In the genomic region with DNA sequence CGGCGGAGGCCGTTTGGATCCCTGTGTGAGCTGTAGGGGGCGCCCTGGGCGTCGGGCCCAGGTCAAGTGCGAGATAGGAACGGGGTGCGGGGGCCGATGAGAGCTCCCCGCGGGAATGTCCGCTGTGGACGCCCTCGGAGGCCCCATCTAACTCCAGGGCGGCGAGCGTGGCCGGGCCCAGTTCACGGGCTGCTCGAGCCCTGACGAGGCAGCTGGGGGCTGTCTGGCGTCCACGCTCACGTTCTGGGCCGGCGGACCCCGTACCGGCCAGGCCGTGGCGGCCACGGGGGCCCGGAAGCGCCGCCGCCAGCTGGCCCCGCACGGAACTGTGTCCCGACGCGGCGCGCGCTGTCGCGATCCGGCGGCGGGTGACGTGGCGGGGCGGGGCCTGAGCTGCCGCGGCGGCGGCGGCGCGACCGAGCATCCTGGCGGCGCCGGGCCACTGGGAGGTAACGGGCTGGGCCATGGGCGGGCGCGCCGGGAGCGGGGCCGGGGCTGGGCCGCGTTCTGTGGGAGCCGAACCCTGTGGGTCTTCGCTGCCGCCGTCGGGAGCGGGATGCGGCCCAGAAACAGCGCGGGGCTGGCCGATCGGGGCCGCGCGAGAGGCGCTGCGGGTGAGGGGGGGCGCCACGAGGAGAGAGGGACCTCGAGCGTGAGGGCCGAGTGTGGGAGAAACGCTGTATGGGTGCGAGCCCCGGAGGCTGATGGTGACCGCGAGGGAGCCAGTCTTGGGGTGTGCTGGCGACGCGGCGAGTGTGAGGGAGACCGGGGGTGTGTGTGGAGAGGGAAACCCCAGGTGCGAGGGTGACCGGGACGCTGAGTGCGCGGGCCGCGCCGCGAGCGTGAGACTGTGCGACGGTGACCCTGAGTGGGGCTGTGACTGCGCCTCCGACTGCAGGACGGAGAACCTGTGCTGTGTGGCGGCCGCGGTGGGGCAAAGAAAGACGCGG, we compare ENCODE assay signal across 1 cellular context.
TF ChIP-seq lines count a peak whose summit lies in the region.

A gene (plus strand): TSS at position 399 of the 950 bp plus-strand sequence. CDS start 10,201 bp downstream, outside the sequence.

TF ChIP-seq in HepG2, 621 proteins besides CTCF, POLR2A, EP300 and RAD21 (continued from another document and continues in another):
- TF ChIP-seq AHR (CRISPR knock-in tag; IDR thresholded peaks at IDR 0.05) (peak; percentile 27; the same call in 1 of the 2 replicates), ZEB1 (IDR thresholded peaks at IDR 0.05; ENCODE audit: insufficient replicate concordance, low read depth) (no peak), ZNF839 (CRISPR knock-in tag; IDR thresholded peaks at IDR 0.05; ENCODE audit: borderline replicate concordance) (no peak), ZC3H4 (CRISPR knock-in tag; IDR thresholded peaks at IDR 0.05; ENCODE audit: borderline replicate concordance) (peak; percentile 97), FOSL1 (CRISPR knock-in tag; IDR thresholded peaks at IDR 0.05; ENCODE audit: borderline replicate concordance) (no peak), ZNF441 (CRISPR knock-in tag; IDR thresholded peaks at IDR 0.05; ENCODE audit: borderline replicate concordance) (no peak), ZNF816 (CRISPR knock-in tag; IDR thresholded peaks at IDR 0.05; ENCODE audit: borderline replicate concordance) (no peak), SRSF4 (IDR thresholded peaks at IDR 0.05; ENCODE audit: low read depth, low read length, poor library complexity, severe bottlenecking) (no peak), ZNF451 (CRISPR knock-in tag; IDR thresholded peaks at IDR 0.05) (0 out of 2 replicates have a peak, but pooled peaks have one; percentile 46), ZNF235 (CRISPR knock-in tag; IDR thresholded peaks at IDR 0.05; ENCODE audit: borderline replicate concordance) (peak; percentile 83), CC2D1A (CRISPR knock-in tag; IDR thresholded peaks at IDR 0.05) (no peak), SAP130 (CRISPR knock-in tag; IDR thresholded peaks at IDR 0.05; ENCODE audit: low read depth) (peak; percentile 45; the same call in 1 of the 2 replicates), ADNP (CRISPR knock-in tag; IDR thresholded peaks at IDR 0.05) (peak; percentile 41; the same call in 1 of the 2 replicates), SATB2 (CRISPR knock-in tag; IDR thresholded peaks at IDR 0.05) (peak; percentile 26; the same call in 1 of the 2 replicates), RELA (CRISPR knock-in tag; IDR thresholded peaks at IDR 0.05) (no peak), ZNF567 (CRISPR knock-in tag; IDR thresholded peaks at IDR 0.05; ENCODE audit: borderline replicate concordance) (peak; percentile 54), ZBTB7B (CRISPR knock-in tag; IDR thresholded peaks at IDR 0.05) (peak; percentile 49), ZNF430 (CRISPR knock-in tag; IDR thresholded peaks at IDR 0.05) (no peak; the same call in 1 of the 2 replicates), ATRX (CRISPR knock-in tag; IDR thresholded peaks at IDR 0.05; ENCODE audit: borderline replicate concordance) (no peak), ZSCAN22 (CRISPR knock-in tag; IDR thresholded peaks at IDR 0.05) (no peak), CEBPG (CRISPR knock-in tag; IDR thresholded peaks at IDR 0.05) (no peak), ZNF629 (CRISPR knock-in tag; conservative IDR thresholded peaks at IDR 0.05) (no peak; the same call in 1 of the 2 replicates), RFX5 (IDR thresholded peaks at IDR 0.05; ENCODE audit: low read depth, low read length) (no peak), ZNF550 (CRISPR knock-in tag; IDR thresholded peaks at IDR 0.05; ENCODE audit: borderline replicate concordance) (0 out of 2 replicates have a peak, but pooled peaks have one; percentile 50), MAFG (CRISPR knock-in tag; IDR thresholded peaks at IDR 0.05) (no peak), PCBP2 (optimal IDR thresholded peaks at IDR 0.05; ENCODE audit: low read depth, low read length, poor library complexity, severe bottlenecking) (no peak), ZNF367 (CRISPR knock-in tag; IDR thresholded peaks at IDR 0.05; ENCODE audit: borderline replicate concordance) (0 out of 2 replicates have a peak, but pooled peaks have one; percentile 27), SPEN (CRISPR knock-in tag; IDR thresholded peaks at IDR 0.05; ENCODE audit: low read depth) (no peak; the same call in none of the 2 replicates), ZFYVE20 (CRISPR knock-in tag; IDR thresholded peaks at IDR 0.05; ENCODE audit: borderline replicate concordance, low read depth) (0 out of 2 replicates have a peak, but pooled peaks have one; percentile 82), DR1 (CRISPR knock-in tag; IDR thresholded peaks at IDR 0.05) (peak; percentile 32; the same call in 1 of the 2 replicates), NONO (IDR thresholded peaks at IDR 0.05) (no peak), NONO (CRISPR knock-in tag; conservative IDR thresholded peaks at IDR 0.05) (peak; percentile 50; the same call in 1 of the 2 replicates), CHCHD3 (CRISPR knock-in tag; IDR thresholded peaks at IDR 0.05) (no peak), U2AF1 (optimal IDR thresholded peaks at IDR 0.05; ENCODE audit: low read depth, low read length) (no peak), HMG20B (CRISPR knock-in tag; conservative IDR thresholded peaks at IDR 0.05) (no peak)
- TF ChIP-seq, protein P1, sequence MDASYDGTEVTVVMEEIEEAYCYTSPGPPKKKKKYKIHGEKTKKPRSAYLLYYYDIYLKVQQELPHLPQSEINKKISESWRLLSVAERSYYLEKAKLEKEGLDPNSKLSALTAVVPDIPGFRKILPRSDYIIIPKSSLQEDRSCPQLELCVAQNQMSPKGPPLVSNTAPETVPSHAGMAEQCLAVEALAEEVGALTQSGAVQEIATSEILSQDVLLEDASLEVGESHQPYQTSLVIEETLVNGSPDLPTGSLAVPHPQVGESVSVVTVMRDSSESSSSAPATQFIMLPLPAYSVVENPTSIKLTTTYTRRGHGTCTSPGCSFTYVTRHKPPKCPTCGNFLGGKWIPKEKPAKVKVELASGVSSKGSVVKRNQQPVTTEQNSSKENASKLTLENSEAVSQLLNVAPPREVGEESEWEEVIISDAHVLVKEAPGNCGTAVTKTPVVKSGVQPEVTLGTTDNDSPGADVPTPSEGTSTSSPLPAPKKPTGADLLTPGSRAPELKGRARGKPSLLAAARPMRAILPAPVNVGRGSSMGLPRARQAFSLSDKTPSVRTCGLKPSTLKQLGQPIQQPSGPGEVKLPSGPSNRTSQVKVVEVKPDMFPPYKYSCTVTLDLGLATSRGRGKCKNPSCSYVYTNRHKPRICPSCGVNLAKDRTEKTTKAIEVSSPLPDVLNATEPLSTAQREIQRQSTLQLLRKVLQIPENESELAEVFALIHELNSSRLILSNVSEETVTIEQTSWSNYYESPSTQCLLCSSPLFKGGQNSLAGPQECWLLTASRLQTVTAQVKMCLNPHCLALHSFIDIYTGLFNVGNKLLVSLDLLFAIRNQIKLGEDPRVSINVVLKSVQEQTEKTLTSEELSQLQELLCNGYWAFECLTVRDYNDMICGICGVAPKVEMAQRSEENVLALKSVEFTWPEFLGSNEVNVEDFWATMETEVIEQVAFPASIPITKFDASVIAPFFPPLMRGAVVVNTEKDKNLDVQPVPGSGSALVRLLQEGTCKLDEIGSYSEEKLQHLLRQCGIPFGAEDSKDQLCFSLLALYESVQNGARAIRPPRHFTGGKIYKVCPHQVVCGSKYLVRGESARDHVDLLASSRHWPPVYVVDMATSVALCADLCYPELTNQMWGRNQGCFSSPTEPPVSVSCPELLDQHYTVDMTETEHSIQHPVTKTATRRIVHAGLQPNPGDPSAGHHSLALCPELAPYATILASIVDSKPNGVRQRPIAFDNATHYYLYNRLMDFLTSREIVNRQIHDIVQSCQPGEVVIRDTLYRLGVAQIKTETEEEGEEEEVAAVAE (CRISPR knock-in tag; IDR thresholded peaks at IDR 0.05; ENCODE audit: borderline replicate concordance): no peak
- TF ChIP-seq, protein P2, sequence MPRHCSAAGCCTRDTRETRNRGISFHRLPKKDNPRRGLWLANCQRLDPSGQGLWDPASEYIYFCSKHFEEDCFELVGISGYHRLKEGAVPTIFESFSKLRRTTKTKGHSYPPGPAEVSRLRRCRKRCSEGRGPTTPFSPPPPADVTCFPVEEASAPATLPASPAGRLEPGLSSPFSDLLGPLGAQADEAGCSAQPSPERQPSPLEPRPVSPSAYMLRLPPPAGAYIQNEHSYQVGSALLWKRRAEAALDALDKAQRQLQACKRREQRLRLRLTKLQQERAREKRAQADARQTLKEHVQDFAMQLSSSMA (CRISPR knock-in tag; IDR thresholded peaks at IDR 0.05): no peak
- TF ChIP-seq, protein P3, sequence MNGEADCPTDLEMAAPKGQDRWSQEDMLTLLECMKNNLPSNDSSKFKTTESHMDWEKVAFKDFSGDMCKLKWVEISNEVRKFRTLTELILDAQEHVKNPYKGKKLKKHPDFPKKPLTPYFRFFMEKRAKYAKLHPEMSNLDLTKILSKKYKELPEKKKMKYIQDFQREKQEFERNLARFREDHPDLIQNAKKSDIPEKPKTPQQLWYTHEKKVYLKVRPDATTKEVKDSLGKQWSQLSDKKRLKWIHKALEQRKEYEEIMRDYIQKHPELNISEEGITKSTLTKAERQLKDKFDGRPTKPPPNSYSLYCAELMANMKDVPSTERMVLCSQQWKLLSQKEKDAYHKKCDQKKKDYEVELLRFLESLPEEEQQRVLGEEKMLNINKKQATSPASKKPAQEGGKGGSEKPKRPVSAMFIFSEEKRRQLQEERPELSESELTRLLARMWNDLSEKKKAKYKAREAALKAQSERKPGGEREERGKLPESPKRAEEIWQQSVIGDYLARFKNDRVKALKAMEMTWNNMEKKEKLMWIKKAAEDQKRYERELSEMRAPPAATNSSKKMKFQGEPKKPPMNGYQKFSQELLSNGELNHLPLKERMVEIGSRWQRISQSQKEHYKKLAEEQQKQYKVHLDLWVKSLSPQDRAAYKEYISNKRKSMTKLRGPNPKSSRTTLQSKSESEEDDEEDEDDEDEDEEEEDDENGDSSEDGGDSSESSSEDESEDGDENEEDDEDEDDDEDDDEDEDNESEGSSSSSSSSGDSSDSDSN (CRISPR knock-in tag; IDR thresholded peaks at IDR 0.05): peak; percentile 34; the same call in 1 of the 2 replicates
- TF ChIP-seq, protein P4, sequence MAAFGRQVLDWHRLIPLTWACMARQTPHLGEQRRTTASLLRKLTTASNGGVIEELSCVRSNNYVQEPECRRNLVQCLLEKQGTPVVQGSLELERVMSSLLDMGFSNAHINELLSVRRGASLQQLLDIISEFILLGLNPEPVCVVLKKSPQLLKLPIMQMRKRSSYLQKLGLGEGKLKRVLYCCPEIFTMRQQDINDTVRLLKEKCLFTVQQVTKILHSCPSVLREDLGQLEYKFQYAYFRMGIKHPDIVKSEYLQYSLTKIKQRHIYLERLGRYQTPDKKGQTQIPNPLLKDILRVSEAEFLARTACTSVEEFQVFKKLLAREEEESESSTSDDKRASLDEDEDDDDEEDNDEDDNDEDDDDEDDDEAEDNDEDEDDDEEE (CRISPR knock-in tag; IDR thresholded peaks at IDR 0.05): peak; percentile 23; the same call in 1 of the 2 replicates
- TF ChIP-seq, protein P5, sequence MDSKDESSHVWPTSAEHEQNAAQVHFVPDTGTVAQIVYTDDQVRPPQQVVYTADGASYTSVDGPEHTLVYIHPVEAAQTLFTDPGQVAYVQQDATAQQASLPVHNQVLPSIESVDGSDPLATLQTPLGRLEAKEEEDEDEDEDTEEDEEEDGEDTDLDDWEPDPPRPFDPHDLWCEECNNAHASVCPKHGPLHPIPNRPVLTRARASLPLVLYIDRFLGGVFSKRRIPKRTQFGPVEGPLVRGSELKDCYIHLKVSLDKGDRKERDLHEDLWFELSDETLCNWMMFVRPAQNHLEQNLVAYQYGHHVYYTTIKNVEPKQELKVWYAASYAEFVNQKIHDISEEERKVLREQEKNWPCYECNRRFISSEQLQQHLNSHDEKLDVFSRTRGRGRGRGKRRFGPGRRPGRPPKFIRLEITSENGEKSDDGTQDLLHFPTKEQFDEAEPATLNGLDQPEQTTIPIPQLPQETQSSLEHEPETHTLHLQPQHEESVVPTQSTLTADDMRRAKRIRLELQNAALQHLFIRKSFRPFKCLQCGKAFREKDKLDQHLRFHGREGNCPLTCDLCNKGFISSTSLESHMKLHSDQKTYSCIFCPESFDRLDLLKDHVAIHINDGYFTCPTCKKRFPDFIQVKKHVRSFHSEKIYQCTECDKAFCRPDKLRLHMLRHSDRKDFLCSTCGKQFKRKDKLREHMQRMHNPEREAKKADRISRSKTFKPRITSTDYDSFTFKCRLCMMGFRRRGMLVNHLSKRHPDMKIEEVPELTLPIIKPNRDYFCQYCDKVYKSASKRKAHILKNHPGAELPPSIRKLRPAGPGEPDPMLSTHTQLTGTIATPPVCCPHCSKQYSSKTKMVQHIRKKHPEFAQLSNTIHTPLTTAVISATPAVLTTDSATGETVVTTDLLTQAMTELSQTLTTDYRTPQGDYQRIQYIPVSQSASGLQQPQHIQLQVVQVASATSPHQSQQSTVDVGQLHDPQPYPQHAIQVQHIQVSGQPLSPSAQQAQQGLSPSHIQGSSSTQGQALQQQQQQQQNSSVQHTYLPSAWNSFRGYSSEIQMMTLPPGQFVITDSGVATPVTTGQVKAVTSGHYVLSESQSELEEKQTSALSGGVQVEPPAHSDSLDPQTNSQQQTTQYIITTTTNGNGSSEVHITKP (CRISPR knock-in tag; IDR thresholded peaks at IDR 0.05; ENCODE audit: low read depth): no peak
- TF ChIP-seq, protein P6, sequence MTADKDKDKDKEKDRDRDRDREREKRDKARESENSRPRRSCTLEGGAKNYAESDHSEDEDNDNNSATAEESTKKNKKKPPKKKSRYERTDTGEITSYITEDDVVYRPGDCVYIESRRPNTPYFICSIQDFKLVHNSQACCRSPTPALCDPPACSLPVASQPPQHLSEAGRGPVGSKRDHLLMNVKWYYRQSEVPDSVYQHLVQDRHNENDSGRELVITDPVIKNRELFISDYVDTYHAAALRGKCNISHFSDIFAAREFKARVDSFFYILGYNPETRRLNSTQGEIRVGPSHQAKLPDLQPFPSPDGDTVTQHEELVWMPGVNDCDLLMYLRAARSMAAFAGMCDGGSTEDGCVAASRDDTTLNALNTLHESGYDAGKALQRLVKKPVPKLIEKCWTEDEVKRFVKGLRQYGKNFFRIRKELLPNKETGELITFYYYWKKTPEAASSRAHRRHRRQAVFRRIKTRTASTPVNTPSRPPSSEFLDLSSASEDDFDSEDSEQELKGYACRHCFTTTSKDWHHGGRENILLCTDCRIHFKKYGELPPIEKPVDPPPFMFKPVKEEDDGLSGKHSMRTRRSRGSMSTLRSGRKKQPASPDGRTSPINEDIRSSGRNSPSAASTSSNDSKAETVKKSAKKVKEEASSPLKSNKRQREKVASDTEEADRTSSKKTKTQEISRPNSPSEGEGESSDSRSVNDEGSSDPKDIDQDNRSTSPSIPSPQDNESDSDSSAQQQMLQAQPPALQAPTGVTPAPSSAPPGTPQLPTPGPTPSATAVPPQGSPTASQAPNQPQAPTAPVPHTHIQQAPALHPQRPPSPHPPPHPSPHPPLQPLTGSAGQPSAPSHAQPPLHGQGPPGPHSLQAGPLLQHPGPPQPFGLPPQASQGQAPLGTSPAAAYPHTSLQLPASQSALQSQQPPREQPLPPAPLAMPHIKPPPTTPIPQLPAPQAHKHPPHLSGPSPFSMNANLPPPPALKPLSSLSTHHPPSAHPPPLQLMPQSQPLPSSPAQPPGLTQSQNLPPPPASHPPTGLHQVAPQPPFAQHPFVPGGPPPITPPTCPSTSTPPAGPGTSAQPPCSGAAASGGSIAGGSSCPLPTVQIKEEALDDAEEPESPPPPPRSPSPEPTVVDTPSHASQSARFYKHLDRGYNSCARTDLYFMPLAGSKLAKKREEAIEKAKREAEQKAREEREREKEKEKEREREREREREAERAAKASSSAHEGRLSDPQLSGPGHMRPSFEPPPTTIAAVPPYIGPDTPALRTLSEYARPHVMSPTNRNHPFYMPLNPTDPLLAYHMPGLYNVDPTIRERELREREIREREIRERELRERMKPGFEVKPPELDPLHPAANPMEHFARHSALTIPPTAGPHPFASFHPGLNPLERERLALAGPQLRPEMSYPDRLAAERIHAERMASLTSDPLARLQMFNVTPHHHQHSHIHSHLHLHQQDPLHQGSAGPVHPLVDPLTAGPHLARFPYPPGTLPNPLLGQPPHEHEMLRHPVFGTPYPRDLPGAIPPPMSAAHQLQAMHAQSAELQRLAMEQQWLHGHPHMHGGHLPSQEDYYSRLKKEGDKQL (CRISPR knock-in tag; IDR thresholded peaks at IDR 0.05; ENCODE audit: low read depth): no peak
